Comparison of ENCODE assay signal across 8 cellular contexts in the genomic region with DNA sequence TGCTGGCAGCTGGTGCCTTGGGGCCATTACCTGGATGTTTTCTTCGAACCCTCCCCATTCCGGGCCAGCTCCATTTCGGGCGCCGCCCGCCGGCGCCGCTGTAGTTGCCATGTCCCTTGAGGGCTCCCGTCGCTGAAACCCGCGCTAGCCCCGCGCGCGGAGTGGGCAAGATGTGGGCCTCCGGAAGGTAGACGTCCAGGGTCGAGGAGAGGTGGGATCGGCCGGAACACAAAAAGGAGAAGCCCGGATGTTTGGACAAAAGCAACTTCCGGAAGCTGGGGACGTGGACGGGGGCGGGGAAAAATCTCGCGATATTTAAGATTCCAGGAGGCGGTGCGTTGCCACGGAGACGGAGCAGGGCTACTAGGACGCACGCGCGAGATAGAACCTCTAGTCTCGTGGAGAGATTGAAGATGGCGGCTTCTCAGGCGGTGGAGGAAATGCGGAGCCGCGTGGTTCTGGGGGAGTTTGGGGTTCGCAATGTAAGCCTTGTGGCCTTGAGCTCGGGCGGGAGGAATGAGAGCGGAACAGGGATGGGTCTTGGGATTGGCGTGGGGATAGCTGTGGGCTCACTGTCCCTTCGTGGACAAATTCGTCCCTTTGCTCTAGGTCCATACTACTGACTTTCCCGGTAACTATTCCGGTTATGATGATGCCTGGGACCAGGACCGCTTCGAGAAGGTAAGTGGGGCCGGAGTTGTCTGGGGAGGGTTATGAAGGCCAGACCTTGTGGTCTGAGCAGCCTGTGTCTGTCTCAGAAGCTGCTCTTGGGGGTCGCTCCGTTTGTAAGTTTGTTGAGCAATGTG. TPM values are rescaled to one million over a fixed set of nuclear protein-coding genes. Genes with fewer than 3 reads are reported as not detected.
DNase-seq lines count a peak whose midpoint lies in the region; ATAC-seq and TF ChIP-seq lines count a peak whose summit lies in the region.

A gene with protein sequence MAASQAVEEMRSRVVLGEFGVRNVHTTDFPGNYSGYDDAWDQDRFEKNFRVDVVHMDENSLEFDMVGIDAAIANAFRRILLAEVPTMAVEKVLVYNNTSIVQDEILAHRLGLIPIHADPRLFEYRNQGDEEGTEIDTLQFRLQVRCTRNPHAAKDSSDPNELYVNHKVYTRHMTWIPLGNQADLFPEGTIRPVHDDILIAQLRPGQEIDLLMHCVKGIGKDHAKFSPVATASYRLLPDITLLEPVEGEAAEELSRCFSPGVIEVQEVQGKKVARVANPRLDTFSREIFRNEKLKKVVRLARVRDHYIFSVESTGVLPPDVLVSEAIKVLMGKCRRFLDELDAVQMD (plus strand): TSS at position 393 of the 806 bp plus-strand sequence. CDS start 21 bp downstream, at position 414.
A gene (minus strand): TSS at position 230 of the 806 bp plus-strand sequence. CDS start 119 bp downstream, at position 111.

- H3K27ac ChIP-seq in ovary (peak within 1 kb of the TSS; percentile 51 to 54), thyroid gland (peak within 1 kb of the TSS; percentile 66 to 87 (median 77))

- no peak for TF ChIP-seq CTCF in GM10266 (IDR thresholded peaks at IDR 0.05; ENCODE audit: control insufficient read depth, insufficient read depth, low read depth, missing control alignments)
- TF ChIP-seq CTCF in ovary (IDR thresholded peaks at IDR 0.05), result no peak
- no peak for TF ChIP-seq CTCF in thyroid gland (IDR thresholded peaks at IDR 0.05)

- peak; percentile 84 for ATAC-seq in HG02623 (IDR thresholded peaks at IDR 0.05; ENCODE audit: unreplicated experiment)

- H3K9me3 ChIP-seq in ovary (no peaks in the 10 kb centered on the region), thyroid gland (no peaks in the 10 kb centered on the region)

- H3K9me3 Mint-ChIP-seq in activated naive CD8-positive, alpha-beta T cell treated with anti-CD3 and anti-CD28 coated beads for 36 hours, result no peaks in the 10 kb centered on the region

- peak within 1 kb of the TSS; percentile 61 for H3K4me3 ChIP-seq in ovary
- peak within 1 kb of the TSS; percentile 66 to 95 (median 90) for H3K4me3 ChIP-seq in thyroid gland (replicated peaks in 1 of 3)

- 0% methylated on average over 51 to 57 of the region's 57 CpGs for WGBS in ovary, 3 donors
- WGBS in thyroid gland, 2 donors, result 0% methylated on average over 50 to 56 of the region's 57 CpGs

- H3K27me3 ChIP-seq in ovary, result no peaks in the 10 kb centered on the region
- no peaks in the 10 kb centered on the region for H3K27me3 ChIP-seq in thyroid gland

- no peak within 1 kb of the TSS for H3K27ac Mint-ChIP-seq in activated naive CD8-positive, alpha-beta T cell treated with anti-CD3 and anti-CD28 coated beads for 36 hours

- H3K36me3 Mint-ChIP-seq in activated naive CD8-positive, alpha-beta T cell treated with anti-CD3 and anti-CD28 coated beads for 36 hours, result peaks cover 13% of the 10 kb centered on the region

- H3K4me3 Mint-ChIP-seq in activated naive CD8-positive, alpha-beta T cell treated with anti-CD3 and anti-CD28 coated beads for 36 hours, result no peak within 1 kb of the TSS

- TF ChIP-seq EP300 in ovary (IDR thresholded peaks at IDR 0.05), result no peak

- H3K4me1 ChIP-seq in ovary (ENCODE audit: insufficient read depth) (peaks cover 13% of the 10 kb centered on the region), thyroid gland (peaks cover 33 to 41% of the 10 kb centered on the region in 2 donors)

- H3K36me3 ChIP-seq in ovary, result no peaks in the 10 kb centered on the region
- peaks cover 50 to 58% of the 10 kb centered on the region in 2 donors for H3K36me3 ChIP-seq in thyroid gland

- TF ChIP-seq POLR2A in ovary (IDR thresholded peaks at IDR 0.05) (no peak), thyroid gland (IDR thresholded peaks at IDR 0.05) (peak in 1 of 2 donors; percentile 77)

- intact Hi-C loops in head of caudate nucleus (cut with DNase I), result no loop called here
- intact Hi-C loops in ovary (cut with DNase I), result no loop called here
- intact Hi-C loops in thyroid gland (cut with DNase I), result no loop called here

- H3K4me1 Mint-ChIP-seq in activated naive CD8-positive, alpha-beta T cell treated with anti-CD3 and anti-CD28 coated beads for 36 hours, result peaks cover 26% of the 10 kb centered on the region

- DNase-seq in GM10266 (ENCODE audit: extremely low spot score) (peak; percentile 98), NCI-H1105 (lab: John Stamatoyannopoulos, UW) (peak; percentile 99), SKM-1 (lab: John Stamatoyannopoulos, UW; ENCODE audit: unreplicated experiment) (peak; percentile 99), head of caudate nucleus (peak; percentile 96 to 100 (median 98)), ovary (peak; percentile 97 to 99 (median 98)), thyroid gland (peak; percentile 98 to 99)
- DNase-seq in activated naive CD8-positive, alpha-beta T cell treated with anti-CD3 and anti-CD28 coated beads for 36 hours, result peak; percentile 94

- H3K27me3 Mint-ChIP-seq in activated naive CD8-positive, alpha-beta T cell treated with anti-CD3 and anti-CD28 coated beads for 36 hours, result no peaks in the 10 kb centered on the region

RNA-seq across cellular contexts. Expression of the first gene that starts in this region (rescaled TPM):
- total RNA-seq in activated naive CD8-positive, alpha-beta T cell treated with anti-CD3 and anti-CD28 coated beads for 36 hours, result 10 to 100 TPM; 87.6 to 99.1 TPM
- total RNA-seq in ovary (10 to 100 TPM; 18.1 to 48.6 (median 32.0) TPM), thyroid gland (10 to 100 TPM; 27.6 to 41.9 (median 38.2) TPM)
- polyA plus RNA-seq in ovary, result 10 to 100 TPM; 29.3 to 33.7 TPM

RNA-seq across cellular contexts. Expression of the second gene that starts in this region (rescaled TPM):
- total RNA-seq in activated naive CD8-positive, alpha-beta T cell treated with anti-CD3 and anti-CD28 coated beads for 36 hours, result 10 to 100 TPM; 38.1 to 38.2 TPM
- total RNA-seq in ovary, result 10 to 100 TPM; 47.0 to 81.8 (median 71.4) TPM
- polyA plus RNA-seq in ovary, result 100 to 1,000 TPM; 107 to 143 TPM
- 100 to 1,000 TPM; 126 to 145 (median 128) TPM for total RNA-seq in thyroid gland

Comparison
In these comparisons a context has a peak if more than half of its experiments do, and no peak if none do; other contexts are left out.
1. Peak in every context shown above with its lines: DNase-seq, ATAC-seq, H3K4me3 ChIP-seq and H3K27ac ChIP-seq.